Comparison of ENCODE assay signal across 22 cellular contexts in the genomic region with DNA sequence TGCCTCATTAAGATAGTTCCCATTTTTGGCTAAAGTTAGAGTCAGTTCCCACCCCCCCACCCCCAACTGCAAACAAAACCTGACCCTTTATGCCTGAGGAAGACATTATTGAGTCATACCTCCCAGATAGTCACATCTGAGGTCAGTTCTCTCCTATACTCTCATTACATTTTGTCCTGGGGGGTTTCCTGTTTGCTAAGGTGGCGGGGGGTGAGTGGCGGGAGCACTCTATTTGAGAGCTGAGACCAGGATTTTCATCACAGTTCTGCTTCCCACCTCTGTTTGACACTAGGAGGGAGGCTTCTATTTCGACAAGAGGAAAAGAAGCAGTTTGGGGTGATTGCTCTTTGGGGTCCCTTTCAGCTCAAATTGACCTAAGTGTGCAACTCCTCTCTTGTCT. TPM values are rescaled to one million over a fixed set of nuclear protein-coding genes. Genes with fewer than 3 reads are reported as not detected.
DNase-seq lines count a peak whose midpoint lies in the region; ATAC-seq, FAIRE-seq and TF ChIP-seq lines count a peak whose summit lies in the region.
"Had no signal": no experiment of that assay in that cellular context is flagged by ENCODE, and none has a peak within 500 bp of the region (broad histone marks: within the 10 kb centered on the region; RNA-seq: fewer than 3 reads in every experiment).

No MANE protein-coding gene starts in this region.

- H3K4me3 ChIP-seq in HEK293 (ENCODE audit: low read depth, low read length) (no peak overlapping the region), NB4 (ENCODE audit: low read depth, low read length) (no peak overlapping the region), astrocyte (ENCODE audit: insufficient read depth, low read depth, low read length) (no peak overlapping the region), vagina (no peak overlapping the region)
- H3K4me3 ChIP-seq: MG63 had no signal

- TF ChIP-seq POLR2A in NB4 (IDR thresholded peaks at IDR 0.05; ENCODE audit: extremely low read depth, insufficient read length) (no peak), vagina (IDR thresholded peaks at IDR 0.05) (no peak)

- H3K9me3 ChIP-seq in HEK293 (ENCODE audit: control insufficient read depth, insufficient read depth, low read depth, low read length) (no peaks in the 10 kb centered on the region), astrocyte (ENCODE audit: insufficient read depth, low read depth, low read length) (no peaks in the 10 kb centered on the region), vagina (no peaks in the 10 kb centered on the region)
- H3K9me3 ChIP-seq: Caco-2, MG63 had no signal

- CTCF ChIA-PET in HEK293 (lab: Yijun Ruan, JAX) = interaction anchor here (1.0 to 1.2 kb wide), 4 partner anchors 14 to 220 kb away, joined by 3 to 5 read pairs (median 3); no protein-coding TSS in a partner anchor

- H3K27ac ChIP-seq in HEK293 (ENCODE audit: extremely low read depth, low read depth, low read length) (no peak overlapping the region; the same call in 1 of the 2 replicates), astrocyte (ENCODE audit: low read depth, low read length) (no peak overlapping the region), vagina (no peak overlapping the region)

- no peak for ATAC-seq in stimulated activated naive CD8-positive, alpha-beta T cell treated with anti-CD3 and anti-CD28 coated beads, Interleukin-15, amount 100 ng/mL, for 72 hours
- ATAC-seq in HG02938 (IDR thresholded peaks at IDR 0.05; ENCODE audit: unreplicated experiment) = no peak
- ATAC-seq: Panc1, T-helper 17 cell had no signal

- DNase-seq in NB4 (ENCODE audit: low read depth) (peak; percentile 79), astrocyte (ENCODE audit: low read depth) (no peak), renal cortical epithelial cell (ENCODE audit: low read depth) (peak; percentile 25), vagina (ENCODE audit: extremely low spot score in 2 of 2) (no peak)
- no peak for DNase-seq in stimulated activated CD4-positive, alpha-beta T cell treated with anti-CD3 and anti-CD28 coated beads, Interleukin-12 subunit alpha, Interleukin-12 subunit beta, amount 100 ng/mL, for 4 hours
- DNase-seq in stimulated activated naive CD8-positive, alpha-beta T cell treated with anti-CD3 and anti-CD28 coated beads, Interleukin-15, amount 100 ng/mL, for 72 hours = no peak
- DNase-seq: Caco-2; CD4-positive, CD25-positive, alpha-beta regulatory T cell; DMS153; H9; MG63; NCI-H1417; NCI-H2029; NCI-H2171; NCI-H446; NCI-H69; NK-92 treated with Interleukin-12 subunit alpha and Interleukin-12 subunit beta, amount 100 ng/mL, for 24 hours; SIG-M5; T-helper 17 cell had no signal

- POLR2A ChIA-PET in HEK293 (lab: Yijun Ruan, JAX) = no interaction called here

- H3K27me3 ChIP-seq in astrocyte (ENCODE audit: insufficient read depth, low read length) = no peaks in the 10 kb centered on the region
- H3K27me3 ChIP-seq in vagina = no peaks in the 10 kb centered on the region

- no peaks in the 10 kb centered on the region for H3K36me3 ChIP-seq in HEK293 (ENCODE audit: control insufficient read depth in 2 of 2, insufficient read depth in 1 of 2, low read length in 2 of 2)
- H3K36me3 ChIP-seq in astrocyte (ENCODE audit: insufficient read depth, low read length) = no peaks in the 10 kb centered on the region
- H3K36me3 ChIP-seq in vagina = no peaks in the 10 kb centered on the region
- H3K36me3 ChIP-seq: MG63 had no signal

- H3K36me3 Mint-ChIP-seq in astrocyte (ENCODE audit: low read depth, unreplicated experiment) = no peaks in the 10 kb centered on the region
- H3K36me3 Mint-ChIP-seq: CD4-positive, CD25-positive, alpha-beta regulatory T cell had no signal

- peaks cover 15% of the 10 kb centered on the region for H3K4me1 Mint-ChIP-seq in astrocyte (ENCODE audit: low read depth, unreplicated experiment)
- H3K4me1 Mint-ChIP-seq in stimulated activated naive CD8-positive, alpha-beta T cell treated with anti-CD3 and anti-CD28 coated beads, Interleukin-15, amount 100 ng/mL, for 72 hours = no peaks in the 10 kb centered on the region
- H3K4me1 Mint-ChIP-seq: CD4-positive, CD25-positive, alpha-beta regulatory T cell; T-helper 17 cell had no signal

- no peak overlapping the region for H3K9ac ChIP-seq in astrocyte (ENCODE audit: low read length)

- no peaks in the 10 kb centered on the region for H3K79me2 ChIP-seq in astrocyte (ENCODE audit: insufficient read depth, low read length)

- H3K4me1 ChIP-seq in HEK293 (ENCODE audit: control insufficient read depth, insufficient read depth, low read length) (peaks cover 19% of the 10 kb centered on the region), astrocyte (ENCODE audit: insufficient read depth, low read length) (no peaks in the 10 kb centered on the region), vagina (no peaks in the 10 kb centered on the region)

- no peaks in the 10 kb centered on the region for H3K27me3 Mint-ChIP-seq in astrocyte (ENCODE audit: low read depth, unreplicated experiment)
- no peaks in the 10 kb centered on the region for H3K27me3 Mint-ChIP-seq in stimulated activated naive CD8-positive, alpha-beta T cell treated with anti-CD3 and anti-CD28 coated beads, Interleukin-15, amount 100 ng/mL, for 72 hours
- H3K27me3 Mint-ChIP-seq: CD4-positive, CD25-positive, alpha-beta regulatory T cell had no signal

- no peak overlapping the region for H3K27ac Mint-ChIP-seq in astrocyte (ENCODE audit: unreplicated experiment)
- no peak overlapping the region for H3K27ac Mint-ChIP-seq in stimulated activated naive CD8-positive, alpha-beta T cell treated with anti-CD3 and anti-CD28 coated beads, Interleukin-15, amount 100 ng/mL, for 72 hours
- H3K27ac Mint-ChIP-seq: H9, T-helper 17 cell had no signal

- FAIRE-seq in astrocyte (lab: Jason Lieb, UNC) = no peak

- H2AFZ ChIP-seq in astrocyte (ENCODE audit: low read depth, low read length) = no peak overlapping the region

- H3K4me3 Mint-ChIP-seq in astrocyte (ENCODE audit: unreplicated experiment) = no peak overlapping the region
- H3K4me3 Mint-ChIP-seq in stimulated activated naive CD8-positive, alpha-beta T cell treated with anti-CD3 and anti-CD28 coated beads, Interleukin-15, amount 100 ng/mL, for 72 hours = no peak overlapping the region
- H3K4me3 Mint-ChIP-seq: CD4-positive, CD25-positive, alpha-beta regulatory T cell; H9; T-helper 17 cell had no signal

- peaks cover 2% of the 10 kb centered on the region for H3K9me3 Mint-ChIP-seq in astrocyte (ENCODE audit: unreplicated experiment)
- H3K9me3 Mint-ChIP-seq in stimulated activated naive CD8-positive, alpha-beta T cell treated with anti-CD3 and anti-CD28 coated beads, Interleukin-15, amount 100 ng/mL, for 72 hours = no peaks in the 10 kb centered on the region
- H3K9me3 Mint-ChIP-seq: CD4-positive, CD25-positive, alpha-beta regulatory T cell; H9 had no signal

- no peak for TF ChIP-seq CTCF in HEK293 (tag by site-specific recombination; IDR thresholded peaks at IDR 0.05)
- no peak for TF ChIP-seq CTCF in NB4 (IDR thresholded peaks at IDR 0.05; ENCODE audit: low read depth, low read length)
- no peak for TF ChIP-seq CTCF in astrocyte (IDR thresholded peaks at IDR 0.05; ENCODE audit: insufficient read depth, low read depth, low read length)
- no peak for TF ChIP-seq CTCF in vagina (IDR thresholded peaks at IDR 0.05)

- H4K20me1 ChIP-seq in astrocyte (ENCODE audit: insufficient read depth, low read length) = no peaks in the 10 kb centered on the region

- H3K4me2 ChIP-seq in astrocyte (ENCODE audit: low read length) = peak overlapping the region; percentile 39

- intact Hi-C loops in vagina (cut with DNase I) = no loop called here

TF ChIP-seq in HEK293, 187 proteins besides CTCF, POLR2A, EP300 and RAD21:
- TF ChIP-seq GLIS1 (tag by site-specific recombination; IDR thresholded peaks at IDR 0.05) = peak; percentile 74
- TF ChIP-seq ZFP37 (tag by site-specific recombination; IDR thresholded peaks at IDR 0.05) = no peak
TF ChIP-seq in HEK293: peak in this region for 1.

RNA-seq across cellular contexts. Expression of a gene that starts 59.4 kb away (rescaled TPM):
- 40.3 and 44.8 TPM in 2 replicates for total RNA-seq in astrocyte
- total RNA-seq in renal cortical epithelial cell = 30.0 and 47.1 TPM in 2 replicates
- total RNA-seq in vagina = 23.1 TPM

Comparison
In these comparisons a context has a peak if more than half of its experiments do, and no peak if none do; other contexts are left out.
1. DNase-seq: peak in NB4 (single experiment) and renal cortical epithelial cell (single experiment); none in astrocyte (single experiment), stimulated activated CD4-positive, alpha-beta T cell treated with anti-CD3 and anti-CD28 coated beads, Interleukin-12 subunit alpha, Interleukin-12 subunit beta, amount 100 ng/mL, for 4 hours (single experiment), vagina (0 of 2) and stimulated activated naive CD8-positive, alpha-beta T cell treated with anti-CD3 and anti-CD28 coated beads, Interleukin-15, amount 100 ng/mL, for 72 hours (0 of 2).